Comparison of ENCODE assay signal across 19 cellular contexts in genomic region chr12:43312991-43313505, GRCh38.
"Had no signal": no experiment of that assay in that cellular context is flagged by ENCODE, and none has a peak within 500 bp of the region (broad histone marks: within the 10 kb centered on the region; RNA-seq: fewer than 3 reads in every experiment).

No MANE protein-coding gene starts in this region.

- H3K4me1 Mint-ChIP-seq: activated CD4-positive, alpha-beta T cell treated with anti-CD3 and anti-CD28 coated beads, Interleukin-2, amount 10 ng/mL, durations not matched to agents 24 days and 14 days; activated naive CD4-positive, alpha-beta T cell treated with anti-CD3 and anti-CD28 coated beads, Interleukin-2, amount 10 ng/mL, durations not matched to agents 7 days and 5 days; activated naive CD8-positive, alpha-beta T cell treated with anti-CD3 and anti-CD28 coated beads, Interleukin-2, amount 50 U/mL, for 24 hours had no signal

- H3K4me1 ChIP-seq: ascending aorta, lower lobe of right lung, right atrium auricular region, thyroid gland had no signal

- H3K27ac ChIP-seq: ascending aorta, lower lobe of right lung, right atrium auricular region, thyroid gland had no signal

- DNase-seq: activated CD4-positive, alpha-beta T cell treated with anti-CD3 and anti-CD28 coated beads, Interleukin-2, amount 10 ng/mL, durations not matched to agents 24 days and 14 days; activated CD8-positive, alpha-beta T cell treated with anti-CD3 and anti-CD28 coated beads for 36 hours; activated naive CD4-positive, alpha-beta T cell treated with anti-CD3 and anti-CD28 coated beads, Interleukin-2, amount 10 ng/mL, durations not matched to agents 7 days and 5 days; activated naive CD8-positive, alpha-beta T cell treated with anti-CD3 and anti-CD28 coated beads, Interleukin-2, amount 50 U/mL, for 24 hours; activated T-cell treated with anti-CD3 and anti-CD28 coated beads, Interleukin-2, amount 50 U/mL, for 1 hour; cerebellar nuclear complex; cortex of kidney; erythroblast; foreskin melanocyte; glutamatergic neuron; hippocampal formation; islet precursor cell; lower lobe of right lung; stimulated activated CD4-positive, alpha-beta T cell treated with anti-CD3 and anti-CD28 coated beads, Interleukin-2, amount 100 ng/mL, for 24 hours; stimulated activated naive CD4-positive, alpha-beta T cell treated with Interleukin-2 at 50 U/mL for 16 hours; thyroid gland had no signal

- H3K36me3 Mint-ChIP-seq: activated naive CD4-positive, alpha-beta T cell treated with anti-CD3 and anti-CD28 coated beads, Interleukin-2, amount 10 ng/mL, durations not matched to agents 7 days and 5 days; mesothelial cell of epicardium had no signal

- H3K9me3 ChIP-seq: ascending aorta, lower lobe of right lung, right atrium auricular region, thyroid gland had no signal

- H3K27me3 Mint-ChIP-seq: activated CD4-positive, alpha-beta T cell treated with anti-CD3 and anti-CD28 coated beads, Interleukin-2, amount 10 ng/mL, durations not matched to agents 24 days and 14 days; activated CD8-positive, alpha-beta T cell treated with anti-CD3 and anti-CD28 coated beads for 36 hours; activated naive CD4-positive, alpha-beta T cell treated with anti-CD3 and anti-CD28 coated beads, Interleukin-2, amount 10 ng/mL, durations not matched to agents 7 days and 5 days; activated naive CD8-positive, alpha-beta T cell treated with anti-CD3 and anti-CD28 coated beads, Interleukin-2, amount 50 U/mL, for 24 hours had no signal

- H3K4me3 ChIP-seq: ascending aorta, lower lobe of right lung, right atrium auricular region, thyroid gland had no signal

- H3K27ac Mint-ChIP-seq: activated CD4-positive, alpha-beta T cell treated with anti-CD3 and anti-CD28 coated beads, Interleukin-2, amount 10 ng/mL, durations not matched to agents 24 days and 14 days; activated CD8-positive, alpha-beta T cell treated with anti-CD3 and anti-CD28 coated beads for 36 hours; activated naive CD4-positive, alpha-beta T cell treated with anti-CD3 and anti-CD28 coated beads, Interleukin-2, amount 10 ng/mL, durations not matched to agents 7 days and 5 days; activated naive CD8-positive, alpha-beta T cell treated with anti-CD3 and anti-CD28 coated beads, Interleukin-2, amount 50 U/mL, for 24 hours; mesothelial cell of epicardium had no signal

- ATAC-seq: activated CD8-positive, alpha-beta T cell treated with anti-CD3 and anti-CD28 coated beads for 36 hours; activated naive CD8-positive, alpha-beta T cell treated with anti-CD3 and anti-CD28 coated beads, Interleukin-2, amount 50 U/mL, for 24 hours; lower lobe of right lung had no signal

- H3K9me3 Mint-ChIP-seq: activated CD4-positive, alpha-beta T cell treated with anti-CD3 and anti-CD28 coated beads, Interleukin-2, amount 10 ng/mL, durations not matched to agents 24 days and 14 days; activated CD8-positive, alpha-beta T cell treated with anti-CD3 and anti-CD28 coated beads for 36 hours; activated naive CD4-positive, alpha-beta T cell treated with anti-CD3 and anti-CD28 coated beads, Interleukin-2, amount 10 ng/mL, durations not matched to agents 7 days and 5 days had no signal

- H3K4me3 Mint-ChIP-seq: activated CD4-positive, alpha-beta T cell treated with anti-CD3 and anti-CD28 coated beads, Interleukin-2, amount 10 ng/mL, durations not matched to agents 24 days and 14 days; activated CD8-positive, alpha-beta T cell treated with anti-CD3 and anti-CD28 coated beads for 36 hours; activated naive CD4-positive, alpha-beta T cell treated with anti-CD3 and anti-CD28 coated beads, Interleukin-2, amount 10 ng/mL, durations not matched to agents 7 days and 5 days; activated naive CD8-positive, alpha-beta T cell treated with anti-CD3 and anti-CD28 coated beads, Interleukin-2, amount 50 U/mL, for 24 hours; mesothelial cell of epicardium had no signal

- H3K36me3 ChIP-seq: ascending aorta, lower lobe of right lung, right atrium auricular region, thyroid gland had no signal

- H3K27me3 ChIP-seq: ascending aorta, right atrium auricular region, thyroid gland had no signal
